Comparison of ENCODE assay signal across 18 cellular contexts in the genomic region with DNA sequence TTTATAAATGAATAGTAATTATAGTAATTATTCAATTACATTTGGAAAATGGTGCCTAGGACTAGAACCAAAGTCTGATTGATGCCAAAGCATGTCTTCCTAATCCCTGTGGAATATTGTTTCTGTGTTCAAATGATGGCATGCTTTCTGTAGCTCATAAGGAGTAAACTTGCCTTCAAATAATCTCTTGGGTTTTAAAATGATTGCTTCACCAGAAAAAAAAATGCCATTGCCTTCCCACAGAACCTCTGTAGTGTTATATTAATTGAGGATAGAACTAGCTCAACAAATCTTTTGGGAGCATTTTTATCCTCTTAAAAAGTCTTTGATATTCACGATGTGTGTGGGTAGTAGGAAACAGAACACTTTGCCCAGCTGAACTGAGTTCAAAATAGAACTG. TPM values are rescaled to one million over a fixed set of nuclear protein-coding genes. Genes with fewer than 3 reads are reported as not detected.
DNase-seq lines count a peak whose midpoint lies in the region; ATAC-seq and TF ChIP-seq lines count a peak whose summit lies in the region.
"Had no signal": no experiment of that assay in that cellular context is flagged by ENCODE, and none has a peak within 500 bp of the region (broad histone marks: within the 10 kb centered on the region; RNA-seq: fewer than 3 reads in every experiment).

No MANE protein-coding gene starts in this region.

- H3F3A ChIP-seq in smooth muscle cell (ENCODE audit: low read depth) = peaks cover 52% of the 10 kb centered on the region

- H3K4me1 ChIP-seq in BLaER1 (peaks cover 57% of the 10 kb centered on the region), hepatocyte (ENCODE audit: insufficient read depth) (peaks cover 42% of the 10 kb centered on the region), smooth muscle cell (ENCODE audit: low read depth) (peaks cover 53% of the 10 kb centered on the region)
- H3K4me1 ChIP-seq: pancreas had no signal

- no peaks in the 10 kb centered on the region for H3K27me3 ChIP-seq in BLaER1
- H3K27me3 ChIP-seq in hepatocyte = no peaks in the 10 kb centered on the region
- no peaks in the 10 kb centered on the region for H3K27me3 ChIP-seq in smooth muscle cell (ENCODE audit: low read depth)
- H3K27me3 ChIP-seq: cardiac muscle cell, MG63, pancreas had no signal

- DNase-seq in caudate nucleus (lab: John Stamatoyannopoulos, UW) = no peak
- DNase-seq in hepatocyte (ENCODE audit: low spot score) = no peak
- DNase-seq in smooth muscle cell (lab: John Stamatoyannopoulos, UW; ENCODE audit: unreplicated experiment) = no peak
- no peak for DNase-seq in activated CD4-positive, alpha-beta memory T cell treated with anti-CD3 and anti-CD28 coated beads, Interleukin-2, amount 10 ng/mL, durations not matched to agents 7 days and 5 days
- no peak for DNase-seq in activated CD4-positive, alpha-beta T cell treated with anti-CD3 and anti-CD28 coated beads for 36 hours
- DNase-seq in NCI-H446 treated with DMSO at 0.1 percent for 48 hours (lab: John Stamatoyannopoulos, UW) = no peak
- DNase-seq: activated CD8-positive, alpha-beta T cell treated with anti-CD3 and anti-CD28 coated beads, Interleukin-2, amount 10 ng/mL, durations not matched to agents 7 days and 5 days; COR-L47; effector memory CD4-positive, alpha-beta T cell; MG63; NCI-H1694; NCI-H2227 treated with DMSO at 0.1 percent for 48 hours; pancreas; T-helper 1 cell had no signal

- CTCF ChIA-PET in activated CD4-positive, alpha-beta memory T cell treated with anti-CD3 and anti-CD28 coated beads, Interleukin-2, amount 10 ng/mL, durations not matched to agents 7 days and 5 days (lab: Charles Lee) = interaction anchor here (1.7 kb wide), 1 partner anchor 11 kb away, joined by 4 read pairs; no protein-coding TSS in a partner anchor
- CTCF ChIA-PET in activated CD4-positive, alpha-beta T cell treated with anti-CD3 and anti-CD28 coated beads for 36 hours (lab: Charles Lee) = interaction anchor here (1.1 to 2.0 kb wide), 2 partner anchors 11 to 13 kb away, joined by 3 to 6 read pairs; no protein-coding TSS in a partner anchor

- H4K20me1 ChIP-seq in BLaER1 (no peaks in the 10 kb centered on the region), hepatocyte (ENCODE audit: insufficient read depth, poor library complexity, severe bottlenecking) (no peaks in the 10 kb centered on the region), smooth muscle cell (ENCODE audit: low read depth) (no peaks in the 10 kb centered on the region)

- no peaks in the 10 kb centered on the region for H3K79me2 ChIP-seq in hepatocyte
- H3K79me2 ChIP-seq in smooth muscle cell (ENCODE audit: low read depth) = no peaks in the 10 kb centered on the region

- H3K27ac Mint-ChIP-seq in activated CD4-positive, alpha-beta memory T cell treated with anti-CD3 and anti-CD28 coated beads, Interleukin-2, amount 10 ng/mL, durations not matched to agents 7 days and 5 days = no peak overlapping the region
- no peak overlapping the region for H3K27ac Mint-ChIP-seq in activated CD4-positive, alpha-beta T cell treated with anti-CD3 and anti-CD28 coated beads for 36 hours
- H3K27ac Mint-ChIP-seq: activated CD8-positive, alpha-beta T cell treated with anti-CD3 and anti-CD28 coated beads, Interleukin-2, amount 10 ng/mL, durations not matched to agents 7 days and 5 days; stimulated activated effector memory CD8-positive, alpha-beta T cell treated with anti-CD3 and anti-CD28 coated beads, Interleukin-12 subunit alpha, Interleukin-12 subunit beta, amount 100 ng/mL, for 72 hours had no signal

- H3K27ac ChIP-seq in BLaER1 = peak overlapping the region; percentile 28; the same call in 1 of the 2 replicates
- H3K27ac ChIP-seq in caudate nucleus (ENCODE audit: low read depth, low read length) = peak overlapping the region; percentile 69
- peak overlapping the region; percentile 54 for H3K27ac ChIP-seq in hepatocyte
- peak overlapping the region; percentile 64 for H3K27ac ChIP-seq in smooth muscle cell (ENCODE audit: low read depth)
- H3K27ac ChIP-seq: cardiac muscle cell, pancreas had no signal

- H2AFZ ChIP-seq in hepatocyte (no peak overlapping the region), smooth muscle cell (ENCODE audit: low read depth) (no peak overlapping the region)

- POLR2A ChIA-PET in activated CD4-positive, alpha-beta memory T cell treated with anti-CD3 and anti-CD28 coated beads, Interleukin-2, amount 10 ng/mL, durations not matched to agents 7 days and 5 days (lab: Charles Lee) = no interaction called here
- POLR2A ChIA-PET in activated CD4-positive, alpha-beta T cell treated with anti-CD3 and anti-CD28 coated beads for 36 hours (lab: Charles Lee) = no interaction called here

- no peak for ATAC-seq in activated CD4-positive, alpha-beta T cell treated with anti-CD3 and anti-CD28 coated beads for 36 hours
- no peak for ATAC-seq in GM18870 (IDR thresholded peaks at IDR 0.05; ENCODE audit: unreplicated experiment)
- ATAC-seq: activated CD8-positive, alpha-beta T cell treated with anti-CD3 and anti-CD28 coated beads, Interleukin-2, amount 10 ng/mL, durations not matched to agents 7 days and 5 days; pancreas; stimulated activated effector memory CD8-positive, alpha-beta T cell treated with anti-CD3 and anti-CD28 coated beads, Interleukin-12 subunit alpha, Interleukin-12 subunit beta, amount 100 ng/mL, for 72 hours had no signal

- H3K9me3 Mint-ChIP-seq in activated CD4-positive, alpha-beta memory T cell treated with anti-CD3 and anti-CD28 coated beads, Interleukin-2, amount 10 ng/mL, durations not matched to agents 7 days and 5 days = no peaks in the 10 kb centered on the region
- no peaks in the 10 kb centered on the region for H3K9me3 Mint-ChIP-seq in activated CD4-positive, alpha-beta T cell treated with anti-CD3 and anti-CD28 coated beads for 36 hours (ENCODE audit: low read depth)
- H3K9me3 Mint-ChIP-seq: stimulated activated effector memory CD8-positive, alpha-beta T cell treated with anti-CD3 and anti-CD28 coated beads, Interleukin-12 subunit alpha, Interleukin-12 subunit beta, amount 100 ng/mL, for 72 hours had no signal

- 15% methylated on average over 1 of the region's 1 CpG for WGBS in hepatocyte (ENCODE audit: low lambda C conversion rate, missing lambda C conversion rate)
- WGBS in smooth muscle cell (ENCODE audit: low lambda C conversion rate) = 23% methylated on average over 1 of the region's 1 CpG

- H3K9ac ChIP-seq in BLaER1 (no peak overlapping the region), smooth muscle cell (ENCODE audit: low read depth) (peak overlapping the region; percentile 18)

- intact Hi-C loops in activated CD4-positive, alpha-beta T cell treated with anti-CD3 and anti-CD28 coated beads for 36 hours (cut with DNase I, micrococcal nuclease) = loop anchor here (5.0 to 10.0 kb wide), 4 partner anchors 292 to 1054 kb away; a partner anchor contains a TSS

- peaks cover 12% of the 10 kb centered on the region for H3K4me1 Mint-ChIP-seq in activated CD4-positive, alpha-beta memory T cell treated with anti-CD3 and anti-CD28 coated beads, Interleukin-2, amount 10 ng/mL, durations not matched to agents 7 days and 5 days
- peaks cover 23% of the 10 kb centered on the region for H3K4me1 Mint-ChIP-seq in activated CD4-positive, alpha-beta T cell treated with anti-CD3 and anti-CD28 coated beads for 36 hours

- no peaks in the 10 kb centered on the region for H3K36me3 Mint-ChIP-seq in activated CD4-positive, alpha-beta memory T cell treated with anti-CD3 and anti-CD28 coated beads, Interleukin-2, amount 10 ng/mL, durations not matched to agents 7 days and 5 days (ENCODE audit: low read depth)
- H3K36me3 Mint-ChIP-seq in activated CD4-positive, alpha-beta T cell treated with anti-CD3 and anti-CD28 coated beads for 36 hours (ENCODE audit: low read depth) = no peaks in the 10 kb centered on the region
- H3K36me3 Mint-ChIP-seq: stimulated activated effector memory CD8-positive, alpha-beta T cell treated with anti-CD3 and anti-CD28 coated beads, Interleukin-12 subunit alpha, Interleukin-12 subunit beta, amount 100 ng/mL, for 72 hours had no signal

- H3K36me3 ChIP-seq in BLaER1 (no peaks in the 10 kb centered on the region), hepatocyte (replicated peaks; ENCODE audit: insufficient read depth, low read depth) (no peaks in the 10 kb centered on the region), smooth muscle cell (ENCODE audit: low read depth) (no peaks in the 10 kb centered on the region)
- H3K36me3 ChIP-seq: cardiac muscle cell, MG63, pancreas had no signal

- H3K4me2 ChIP-seq in BLaER1 (peak overlapping the region; percentile 69), hepatocyte (peak overlapping the region; percentile 65), smooth muscle cell (peak overlapping the region; percentile 83)

- H3K4me3 ChIP-seq in BLaER1 (no peak overlapping the region), hepatocyte (no peak overlapping the region), smooth muscle cell (no peak overlapping the region)
- H3K4me3 ChIP-seq: cardiac muscle cell, MG63, pancreas had no signal

- H3K9me3 ChIP-seq in BLaER1 = no peaks in the 10 kb centered on the region
- H3K9me3 ChIP-seq in hepatocyte (ENCODE audit: low read depth) = no peaks in the 10 kb centered on the region
- H3K9me3 ChIP-seq in smooth muscle cell (replicated peaks; ENCODE audit: low read depth) = no peaks in the 10 kb centered on the region
- H3K9me3 ChIP-seq: MG63, pancreas had no signal

- no peak for TF ChIP-seq CTCF in hepatocyte (IDR thresholded peaks at IDR 0.05; ENCODE audit: poor library complexity)
- TF ChIP-seq CTCF in smooth muscle cell (IDR thresholded peaks at IDR 0.05; ENCODE audit: borderline replicate concordance, insufficient read depth, poor library complexity, severe bottlenecking) = no peak

- H3K9me2 ChIP-seq in hepatocyte (replicated peaks; ENCODE audit: insufficient read depth) = no peaks in the 10 kb centered on the region

- peaks cover 49% of the 10 kb centered on the region for H3K27me3 Mint-ChIP-seq in activated CD4-positive, alpha-beta memory T cell treated with anti-CD3 and anti-CD28 coated beads, Interleukin-2, amount 10 ng/mL, durations not matched to agents 7 days and 5 days
- peaks cover 62% of the 10 kb centered on the region for H3K27me3 Mint-ChIP-seq in activated CD4-positive, alpha-beta T cell treated with anti-CD3 and anti-CD28 coated beads for 36 hours

- H3K4me3 Mint-ChIP-seq in activated CD4-positive, alpha-beta memory T cell treated with anti-CD3 and anti-CD28 coated beads, Interleukin-2, amount 10 ng/mL, durations not matched to agents 7 days and 5 days = no peak overlapping the region
- H3K4me3 Mint-ChIP-seq in activated CD4-positive, alpha-beta T cell treated with anti-CD3 and anti-CD28 coated beads for 36 hours = no peak overlapping the region
- H3K4me3 Mint-ChIP-seq: activated CD8-positive, alpha-beta T cell treated with anti-CD3 and anti-CD28 coated beads, Interleukin-2, amount 10 ng/mL, durations not matched to agents 7 days and 5 days; stimulated activated effector memory CD8-positive, alpha-beta T cell treated with anti-CD3 and anti-CD28 coated beads, Interleukin-12 subunit alpha, Interleukin-12 subunit beta, amount 100 ng/mL, for 72 hours had no signal

RNA-seq across cellular contexts. Expression of a gene that starts 7.7 kb away (rescaled TPM):
- total RNA-seq in hepatocyte (15.3 and 18.5 TPM in 2 replicates), smooth muscle cell (2.9 and 4.5 TPM in 2 replicates)
- polyA plus RNA-seq in hepatocyte (5.8 and 9.3 TPM in 2 replicates), smooth muscle cell (1.9 and 2.0 TPM in 2 replicates)
- not detected for total RNA-seq in activated CD4-positive, alpha-beta memory T cell treated with anti-CD3 and anti-CD28 coated beads, Interleukin-2, amount 10 ng/mL, durations not matched to agents 7 days and 5 days
- total RNA-seq in activated CD4-positive, alpha-beta T cell treated with anti-CD3 and anti-CD28 coated beads for 36 hours = not detected
- total RNA-seq: activated CD8-positive, alpha-beta T cell treated with anti-CD3 and anti-CD28 coated beads, Interleukin-2, amount 10 ng/mL, durations not matched to agents 7 days and 5 days had no signal
- polyA plus RNA-seq: cardiac muscle cell had no signal

RNA-seq across cellular contexts. Expression of a gene that starts 20.5 kb away (rescaled TPM):
- total RNA-seq in hepatocyte (35.4 and 36.4 TPM in 2 replicates), smooth muscle cell (15.1 and 16.0 TPM in 2 replicates)
- polyA plus RNA-seq in hepatocyte (22.7 and 24.3 TPM in 2 replicates), smooth muscle cell (14.4 and 18.7 TPM in 2 replicates)
- 1 to 10 TPM; 6.9 to 7.2 TPM for total RNA-seq in activated CD4-positive, alpha-beta memory T cell treated with anti-CD3 and anti-CD28 coated beads, Interleukin-2, amount 10 ng/mL, durations not matched to agents 7 days and 5 days
- 1 to 10 TPM; 7.6 to 8.1 TPM for total RNA-seq in activated CD4-positive, alpha-beta T cell treated with anti-CD3 and anti-CD28 coated beads for 36 hours
